ENCODE assay signal across 3 cellular contexts in genomic region chr14:89451229-89451628, GRCh38.
TF ChIP-seq lines count a peak whose summit lies in the region.

No MANE protein-coding gene starts in this region.

TF ChIP-seq in liver, 16 proteins besides CTCF, POLR2A, EP300 and RAD21 (continued from another document):
- no peak for TF ChIP-seq REST (IDR thresholded peaks at IDR 0.05)
- peak in 1 of 2 donors; percentile 24 for TF ChIP-seq GABPA (IDR thresholded peaks at IDR 0.05 in 1 of 2, conservative IDR thresholded peaks at IDR 0.05 in 1 of 2)
- TF ChIP-seq, protein P1, sequence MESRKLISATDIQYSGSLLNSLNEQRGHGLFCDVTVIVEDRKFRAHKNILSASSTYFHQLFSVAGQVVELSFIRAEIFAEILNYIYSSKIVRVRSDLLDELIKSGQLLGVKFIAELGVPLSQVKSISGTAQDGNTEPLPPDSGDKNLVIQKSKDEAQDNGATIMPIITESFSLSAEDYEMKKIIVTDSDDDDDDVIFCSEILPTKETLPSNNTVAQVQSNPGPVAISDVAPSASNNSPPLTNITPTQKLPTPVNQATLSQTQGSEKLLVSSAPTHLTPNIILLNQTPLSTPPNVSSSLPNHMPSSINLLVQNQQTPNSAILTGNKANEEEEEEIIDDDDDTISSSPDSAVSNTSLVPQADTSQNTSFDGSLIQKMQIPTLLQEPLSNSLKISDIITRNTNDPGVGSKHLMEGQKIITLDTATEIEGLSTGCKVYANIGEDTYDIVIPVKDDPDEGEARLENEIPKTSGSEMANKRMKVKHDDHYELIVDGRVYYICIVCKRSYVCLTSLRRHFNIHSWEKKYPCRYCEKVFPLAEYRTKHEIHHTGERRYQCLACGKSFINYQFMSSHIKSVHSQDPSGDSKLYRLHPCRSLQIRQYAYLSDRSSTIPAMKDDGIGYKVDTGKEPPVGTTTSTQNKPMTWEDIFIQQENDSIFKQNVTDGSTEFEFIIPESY (IDR thresholded peaks at IDR 0.05) = no peak
- TF ChIP-seq RXRA (IDR thresholded peaks at IDR 0.05) = peak; percentile 32 to 44
- peak; percentile 43 for TF ChIP-seq YY1 (IDR thresholded peaks at IDR 0.05)
- TF ChIP-seq NR2F2 (IDR thresholded peaks at IDR 0.05) = no peak
- TF ChIP-seq, protein P2, sequence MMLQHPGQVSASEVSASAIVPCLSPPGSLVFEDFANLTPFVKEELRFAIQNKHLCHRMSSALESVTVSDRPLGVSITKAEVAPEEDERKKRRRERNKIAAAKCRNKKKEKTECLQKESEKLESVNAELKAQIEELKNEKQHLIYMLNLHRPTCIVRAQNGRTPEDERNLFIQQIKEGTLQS (IDR thresholded peaks at IDR 0.05) = no peak
- TF ChIP-seq MAX (IDR thresholded peaks at IDR 0.05) = no peak
- no peak for TF ChIP-seq TAF1 (conservative IDR thresholded peaks at IDR 0.05)
- TF ChIP-seq FOXA1 (IDR thresholded peaks at IDR 0.05) = no peak

TF ChIP-seq in HepG2, 621 proteins besides CTCF, POLR2A, EP300 and RAD21 (continued from another document):
- TF ChIP-seq MLXIP (CRISPR knock-in tag; IDR thresholded peaks at IDR 0.05; ENCODE audit: borderline replicate concordance) (no peak), IKZF1 (IDR thresholded peaks at IDR 0.05) (no peak)

TF ChIP-seq in WTC11, 78 proteins besides CTCF, POLR2A, EP300 and RAD21 (continued from another document):
- TF ChIP-seq, protein P3, sequence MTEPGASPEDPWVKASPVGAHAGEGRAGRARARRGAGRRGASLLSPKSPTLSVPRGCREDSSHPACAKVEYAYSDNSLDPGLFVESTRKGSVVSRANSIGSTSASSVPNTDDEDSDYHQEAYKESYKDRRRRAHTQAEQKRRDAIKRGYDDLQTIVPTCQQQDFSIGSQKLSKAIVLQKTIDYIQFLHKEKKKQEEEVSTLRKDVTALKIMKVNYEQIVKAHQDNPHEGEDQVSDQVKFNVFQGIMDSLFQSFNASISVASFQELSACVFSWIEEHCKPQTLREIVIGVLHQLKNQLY (CRISPR knock-in tag; IDR thresholded peaks at IDR 0.05) = no peak
- TF ChIP-seq ESRRA (CRISPR knock-in tag; IDR thresholded peaks at IDR 0.05; ENCODE audit: borderline replicate concordance) = no peak
- TF ChIP-seq, protein P4, sequence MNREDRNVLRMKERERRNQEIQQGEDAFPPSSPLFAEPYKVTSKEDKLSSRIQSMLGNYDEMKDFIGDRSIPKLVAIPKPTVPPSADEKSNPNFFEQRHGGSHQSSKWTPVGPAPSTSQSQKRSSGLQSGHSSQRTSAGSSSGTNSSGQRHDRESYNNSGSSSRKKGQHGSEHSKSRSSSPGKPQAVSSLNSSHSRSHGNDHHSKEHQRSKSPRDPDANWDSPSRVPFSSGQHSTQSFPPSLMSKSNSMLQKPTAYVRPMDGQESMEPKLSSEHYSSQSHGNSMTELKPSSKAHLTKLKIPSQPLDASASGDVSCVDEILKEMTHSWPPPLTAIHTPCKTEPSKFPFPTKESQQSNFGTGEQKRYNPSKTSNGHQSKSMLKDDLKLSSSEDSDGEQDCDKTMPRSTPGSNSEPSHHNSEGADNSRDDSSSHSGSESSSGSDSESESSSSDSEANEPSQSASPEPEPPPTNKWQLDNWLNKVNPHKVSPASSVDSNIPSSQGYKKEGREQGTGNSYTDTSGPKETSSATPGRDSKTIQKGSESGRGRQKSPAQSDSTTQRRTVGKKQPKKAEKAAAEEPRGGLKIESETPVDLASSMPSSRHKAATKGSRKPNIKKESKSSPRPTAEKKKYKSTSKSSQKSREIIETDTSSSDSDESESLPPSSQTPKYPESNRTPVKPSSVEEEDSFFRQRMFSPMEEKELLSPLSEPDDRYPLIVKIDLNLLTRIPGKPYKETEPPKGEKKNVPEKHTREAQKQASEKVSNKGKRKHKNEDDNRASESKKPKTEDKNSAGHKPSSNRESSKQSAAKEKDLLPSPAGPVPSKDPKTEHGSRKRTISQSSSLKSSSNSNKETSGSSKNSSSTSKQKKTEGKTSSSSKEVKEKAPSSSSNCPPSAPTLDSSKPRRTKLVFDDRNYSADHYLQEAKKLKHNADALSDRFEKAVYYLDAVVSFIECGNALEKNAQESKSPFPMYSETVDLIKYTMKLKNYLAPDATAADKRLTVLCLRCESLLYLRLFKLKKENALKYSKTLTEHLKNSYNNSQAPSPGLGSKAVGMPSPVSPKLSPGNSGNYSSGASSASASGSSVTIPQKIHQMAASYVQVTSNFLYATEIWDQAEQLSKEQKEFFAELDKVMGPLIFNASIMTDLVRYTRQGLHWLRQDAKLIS (CRISPR knock-in tag; IDR thresholded peaks at IDR 0.05; ENCODE audit: borderline replicate concordance) = no peak
- no peak for TF ChIP-seq ZNF416 (CRISPR knock-in tag; IDR thresholded peaks at IDR 0.05)
- no peak for TF ChIP-seq ZNF671 (CRISPR knock-in tag; IDR thresholded peaks at IDR 0.05)
- TF ChIP-seq ATF2 (CRISPR knock-in tag; IDR thresholded peaks at IDR 0.05; ENCODE audit: borderline replicate concordance, low read depth) = no peak
- TF ChIP-seq, protein P5, sequence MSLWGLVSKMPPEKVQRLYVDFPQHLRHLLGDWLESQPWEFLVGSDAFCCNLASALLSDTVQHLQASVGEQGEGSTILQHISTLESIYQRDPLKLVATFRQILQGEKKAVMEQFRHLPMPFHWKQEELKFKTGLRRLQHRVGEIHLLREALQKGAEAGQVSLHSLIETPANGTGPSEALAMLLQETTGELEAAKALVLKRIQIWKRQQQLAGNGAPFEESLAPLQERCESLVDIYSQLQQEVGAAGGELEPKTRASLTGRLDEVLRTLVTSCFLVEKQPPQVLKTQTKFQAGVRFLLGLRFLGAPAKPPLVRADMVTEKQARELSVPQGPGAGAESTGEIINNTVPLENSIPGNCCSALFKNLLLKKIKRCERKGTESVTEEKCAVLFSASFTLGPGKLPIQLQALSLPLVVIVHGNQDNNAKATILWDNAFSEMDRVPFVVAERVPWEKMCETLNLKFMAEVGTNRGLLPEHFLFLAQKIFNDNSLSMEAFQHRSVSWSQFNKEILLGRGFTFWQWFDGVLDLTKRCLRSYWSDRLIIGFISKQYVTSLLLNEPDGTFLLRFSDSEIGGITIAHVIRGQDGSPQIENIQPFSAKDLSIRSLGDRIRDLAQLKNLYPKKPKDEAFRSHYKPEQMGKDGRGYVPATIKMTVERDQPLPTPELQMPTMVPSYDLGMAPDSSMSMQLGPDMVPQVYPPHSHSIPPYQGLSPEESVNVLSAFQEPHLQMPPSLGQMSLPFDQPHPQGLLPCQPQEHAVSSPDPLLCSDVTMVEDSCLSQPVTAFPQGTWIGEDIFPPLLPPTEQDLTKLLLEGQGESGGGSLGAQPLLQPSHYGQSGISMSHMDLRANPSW (CRISPR knock-in tag; conservative IDR thresholded peaks at IDR 0.05; ENCODE audit: low read depth) = no peak
- TF ChIP-seq TP53 (CRISPR knock-in tag; IDR thresholded peaks at IDR 0.05) = no peak
TF ChIP-seq in WTC11: peak in this region for 0.
